18 cellular contexts compared by ENCODE assay signal in the genomic region with DNA sequence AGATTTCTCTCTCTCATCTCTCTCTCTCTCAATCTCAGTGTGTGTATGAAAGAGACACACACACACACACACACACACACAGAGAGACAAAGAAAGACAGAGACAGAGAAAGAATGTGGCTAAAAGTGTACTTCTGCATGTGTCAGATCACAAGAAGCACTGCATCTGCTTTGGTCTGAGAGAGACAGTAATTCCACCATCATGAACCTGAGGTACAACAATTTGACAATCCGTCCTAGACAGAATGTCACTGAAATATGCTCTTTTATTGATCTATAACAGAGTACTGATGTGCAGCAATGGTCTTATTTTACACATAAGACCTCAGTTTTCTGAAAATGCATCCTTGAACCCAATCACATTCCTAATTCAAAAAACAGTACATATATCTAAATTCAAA.
DNase-seq lines count a peak whose midpoint lies in the region; ATAC-seq and TF ChIP-seq lines count a peak whose summit lies in the region.
"Had no signal": no experiment of that assay in that cellular context is flagged by ENCODE, and none has a peak within 500 bp of the region (broad histone marks: within the 10 kb centered on the region; RNA-seq: fewer than 3 reads in every experiment).

No MANE protein-coding gene starts in this region.

- TF ChIP-seq CTCF in brain (conservative IDR thresholded peaks at IDR 0.05) (no peak), esophagus muscularis mucosa (IDR thresholded peaks at IDR 0.05) (no peak)

- H3K4me3 ChIP-seq in neuron (ENCODE audit: low read length) (no peak overlapping the region), esophagus muscularis mucosa (no peak overlapping the region)
- H3K4me3 ChIP-seq: BLaER1 treated with 17β-estradiol and CSF1 and Interleukin-3, amounts not matched to agents 10 nM and 100 nM had no signal

- H3K4me3 Mint-ChIP-seq in brain, result peak overlapping the region in 3 of 5 experiments; percentile 35 to 74 (median 72)
- no peak overlapping the region for H3K4me3 Mint-ChIP-seq in activated T-cell treated with anti-CD3 and anti-CD28 coated beads, Interleukin-2, amount 50 U/mL, for 24 hours
- H3K4me3 Mint-ChIP-seq: CD4-positive, alpha-beta T cell had no signal

- H3K4me1 ChIP-seq in neuron (ENCODE audit: insufficient read depth, low read length), result peaks cover 10% of the 10 kb centered on the region
- H3K4me1 ChIP-seq in esophagus muscularis mucosa, result no peaks in the 10 kb centered on the region
- H3K4me1 ChIP-seq: BLaER1 treated with 17β-estradiol and CSF1 and Interleukin-3, amounts not matched to agents 10 nM and 100 nM had no signal

- H2AFZ ChIP-seq in neuron (ENCODE audit: low read depth, low read length), result peak overlapping the region; percentile 40

- no peak for TF ChIP-seq POLR2A in esophagus muscularis mucosa (IDR thresholded peaks at IDR 0.05; ENCODE audit: low read depth)

- intact Hi-C loops in esophagus muscularis mucosa (cut with DNase I), result no loop called here

- ATAC-seq in GM18867 (IDR thresholded peaks at IDR 0.05; ENCODE audit: unreplicated experiment) (no peak), GM21825 (IDR thresholded peaks at IDR 0.05; ENCODE audit: unreplicated experiment) (no peak)

- H3K9me3 Mint-ChIP-seq in brain, result peaks cover 0 to 3% (median 0%) of the 10 kb centered on the region in 5 experiments
- no peaks in the 10 kb centered on the region for H3K9me3 Mint-ChIP-seq in activated T-cell treated with anti-CD3 and anti-CD28 coated beads, Interleukin-2, amount 50 U/mL, for 24 hours
- H3K9me3 Mint-ChIP-seq: CD4-positive, alpha-beta T cell had no signal

- peaks cover 33% of the 10 kb centered on the region for H3K4me1 Mint-ChIP-seq in brain
- no peaks in the 10 kb centered on the region for H3K4me1 Mint-ChIP-seq in activated T-cell treated with anti-CD3 and anti-CD28 coated beads, Interleukin-2, amount 50 U/mL, for 24 hours (ENCODE audit: low read depth)

- H3K27me3 Mint-ChIP-seq in brain, result no peaks in the 10 kb centered on the region
- no peaks in the 10 kb centered on the region for H3K27me3 Mint-ChIP-seq in activated T-cell treated with anti-CD3 and anti-CD28 coated beads, Interleukin-2, amount 50 U/mL, for 24 hours
- H3K27me3 Mint-ChIP-seq: CD4-positive, alpha-beta T cell had no signal

- H3K36me3 Mint-ChIP-seq in brain, result no peaks in the 10 kb centered on the region
- no peaks in the 10 kb centered on the region for H3K36me3 Mint-ChIP-seq in activated T-cell treated with anti-CD3 and anti-CD28 coated beads, Interleukin-2, amount 50 U/mL, for 24 hours (ENCODE audit: low read depth)

- 33% methylated on average over 1 of the region's 1 CpG for WGBS in esophagus muscularis mucosa

- H3K27ac ChIP-seq in esophagus muscularis mucosa (replicated peaks in 1 of 4), result no peak overlapping the region
- H3K27ac ChIP-seq: BLaER1 treated with 17β-estradiol and CSF1 and Interleukin-3, amounts not matched to agents 10 nM and 100 nM had no signal

- H3K27me3 ChIP-seq in neuron (ENCODE audit: insufficient read depth, low read length) (no peaks in the 10 kb centered on the region), esophagus muscularis mucosa (no peaks in the 10 kb centered on the region)
- H3K27me3 ChIP-seq: BLaER1 treated with 17β-estradiol and CSF1 and Interleukin-3, amounts not matched to agents 10 nM and 100 nM had no signal

- H3K27ac Mint-ChIP-seq in brain, result peak overlapping the region in 2 of 5 experiments; percentile 36 to 93
- H3K27ac Mint-ChIP-seq in activated T-cell treated with anti-CD3 and anti-CD28 coated beads, Interleukin-2, amount 50 U/mL, for 24 hours, result no peak overlapping the region
- H3K27ac Mint-ChIP-seq: CD4-positive, alpha-beta T cell had no signal

- no peak for TF ChIP-seq EP300 in esophagus muscularis mucosa (IDR thresholded peaks at IDR 0.05)

- no peaks in the 10 kb centered on the region for H3K9me3 ChIP-seq in neuron (ENCODE audit: low read length)
- no peaks in the 10 kb centered on the region for H3K9me3 ChIP-seq in esophagus muscularis mucosa
- H3K9me3 ChIP-seq: BLaER1 treated with 17β-estradiol and CSF1 and Interleukin-3, amounts not matched to agents 10 nM and 100 nM had no signal

- H3K36me3 ChIP-seq in neuron (ENCODE audit: insufficient read depth, low read length) (no peaks in the 10 kb centered on the region), esophagus muscularis mucosa (no peaks in the 10 kb centered on the region)
- H3K36me3 ChIP-seq: BLaER1 treated with 17β-estradiol and CSF1 and Interleukin-3, amounts not matched to agents 10 nM and 100 nM had no signal

- DNase-seq in inferior parietal cortex (ENCODE audit: extremely low spot score) (peak; percentile 40), esophagus muscularis mucosa (ENCODE audit: extremely low spot score) (no peak)
- DNase-seq in activated T-cell treated with anti-CD3 and anti-CD28 coated beads, Interleukin-2, amount 50 U/mL, for 24 hours, result no peak
- DNase-seq: AML-193; CD4-positive, alpha-beta T cell; HCEC 1CT; KBM-7; NCI-H1105 treated with DMSO at 0.1 percent for 48 hours; NCI-H146; NCI-H2107; NCI-H524; NCI-H748 treated with DMSO at 0.1 percent for 48 hours; SIG-M5 had no signal
